Comparison of ENCODE assay signal across 8 cellular contexts in the genomic region with DNA sequence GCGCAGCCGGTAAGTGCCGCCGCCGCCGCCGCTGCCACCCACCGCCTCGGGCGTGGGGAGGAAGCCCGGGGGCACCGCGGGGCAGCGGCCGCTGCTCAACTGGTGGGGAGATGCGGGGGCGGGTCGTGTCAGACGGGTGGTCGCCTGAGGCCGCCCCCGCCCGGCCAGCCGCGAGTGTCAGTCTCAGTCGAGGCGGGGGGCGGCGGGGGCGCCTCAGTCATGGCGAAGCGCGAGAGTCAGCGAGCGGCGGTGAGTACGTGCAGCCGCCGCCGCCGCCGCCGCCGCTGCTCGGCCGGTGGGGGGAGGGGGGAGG.
A peak's percentile ranks its signal among the peaks of the same experiment; 100 is the strongest.
DNase-seq lines count a peak whose midpoint lies in the region; ATAC-seq and TF ChIP-seq lines count a peak whose summit lies in the region.

No MANE protein-coding gene starts in this region.

- peak overlapping the region; percentile 89 for H3K4me2 ChIP-seq in skeletal muscle satellite cell (ENCODE audit: low read length)

- peak in 1 of 2 donors; percentile 0 for ATAC-seq in activated T-cell treated with anti-CD3 and anti-CD28 coated beads, Interleukin-2, amount 50 U/mL, for 72 hours (replicated peaks in 1 of 2)

- H3K9me3 ChIP-seq in esophagus muscularis mucosa = no peaks in the 10 kb centered on the region
- H3K9me3 ChIP-seq in skeletal muscle satellite cell (replicated peaks; ENCODE audit: low read length) = no peaks in the 10 kb centered on the region

- intact Hi-C loops in esophagus muscularis mucosa (cut with DNase I) (loop anchor here (2.0 to 5.0 kb wide), 3 partner anchors 32 to 76 kb away; a partner anchor contains a TSS), head of caudate nucleus (cut with DNase I) (loop anchor here (2.0 to 5.0 kb wide), 3 partner anchors 39 to 76 kb away; a partner anchor contains a TSS)

- H3K27ac Mint-ChIP-seq in activated T-cell treated with anti-CD3 and anti-CD28 coated beads, Interleukin-2, amount 50 U/mL, for 72 hours = no peak overlapping the region

- H3K36me3 ChIP-seq in esophagus muscularis mucosa = no peaks in the 10 kb centered on the region
- H3K36me3 ChIP-seq in skeletal muscle satellite cell (ENCODE audit: insufficient read depth, low read length) = no peaks in the 10 kb centered on the region

- peaks cover 22 to 50% (median 44%) of the 10 kb centered on the region in 4 donors for H3K4me1 ChIP-seq in esophagus muscularis mucosa
- H3K4me1 ChIP-seq in skeletal muscle satellite cell (ENCODE audit: control insufficient read depth, insufficient read depth, low read length) = peaks cover 10% of the 10 kb centered on the region

- H3K27me3 ChIP-seq in esophagus muscularis mucosa (no peaks in the 10 kb centered on the region), skeletal muscle satellite cell (ENCODE audit: control insufficient read depth, insufficient read depth, low read length) (no peaks in the 10 kb centered on the region)

- TF ChIP-seq EP300 in esophagus muscularis mucosa (IDR thresholded peaks at IDR 0.05) = no peak

- H3K4me3 ChIP-seq in LNCaP clone FGC (ENCODE audit: low read depth, low read length) = peak overlapping the region; percentile 52
- H3K4me3 ChIP-seq in esophagus muscularis mucosa = peak overlapping the region; percentile 83 to 91 (median 90)
- peak overlapping the region; percentile 89 for H3K4me3 ChIP-seq in skeletal muscle satellite cell (ENCODE audit: low read length)

- H3K9me3 Mint-ChIP-seq in activated T-cell treated with anti-CD3 and anti-CD28 coated beads, Interleukin-2, amount 50 U/mL, for 72 hours = no peaks in the 10 kb centered on the region

- peak overlapping the region; percentile 83 for H3K9ac ChIP-seq in skeletal muscle satellite cell (ENCODE audit: low read depth, low read length)

- TF ChIP-seq POLR2A in esophagus muscularis mucosa (IDR thresholded peaks at IDR 0.05; ENCODE audit: low read depth) = no peak

- H3K4me1 Mint-ChIP-seq in activated T-cell treated with anti-CD3 and anti-CD28 coated beads, Interleukin-2, amount 50 U/mL, for 72 hours (ENCODE audit: low read depth) = peaks cover 17% of the 10 kb centered on the region

- DNase-seq in activated T-cell treated with anti-CD3 and anti-CD28 coated beads, Interleukin-2, amount 50 U/mL, for 72 hours = no peak
- DNase-seq in activated T-cell treated with anti-CD3 and anti-CD28 coated beads, Interleukin-2, amount 50 U/mL, for 1 hour = no peak
- DNase-seq in LNCaP clone FGC (ENCODE audit: low read depth) (no peak), esophagus muscularis mucosa (ENCODE audit: extremely low spot score) (no peak), DMS 273 treated with DMSO at 0.1 percent for 48 hours (lab: John Stamatoyannopoulos, UW) (no peak), pons (ENCODE audit: low spot score) (no peak), head of caudate nucleus (no peak)

- H3K4me3 Mint-ChIP-seq in activated T-cell treated with anti-CD3 and anti-CD28 coated beads, Interleukin-2, amount 50 U/mL, for 72 hours = peak overlapping the region; percentile 75 to 78

- WGBS in esophagus muscularis mucosa = 0% methylated on average over 9 of the region's 46 CpGs

- no peak for TF ChIP-seq CTCF in LNCaP clone FGC (IDR thresholded peaks at IDR 0.05; ENCODE audit: control insufficient read depth, extremely low read depth, insufficient read depth)
- no peak for TF ChIP-seq CTCF in esophagus muscularis mucosa (IDR thresholded peaks at IDR 0.05)

- H3K27ac ChIP-seq in esophagus muscularis mucosa (replicated peaks in 1 of 4) = peak overlapping the region; percentile 93 to 97 (median 96)

- H3K27me3 Mint-ChIP-seq in activated T-cell treated with anti-CD3 and anti-CD28 coated beads, Interleukin-2, amount 50 U/mL, for 72 hours (ENCODE audit: low read depth) = no peaks in the 10 kb centered on the region

- no peaks in the 10 kb centered on the region for H3K36me3 Mint-ChIP-seq in activated T-cell treated with anti-CD3 and anti-CD28 coated beads, Interleukin-2, amount 50 U/mL, for 72 hours (ENCODE audit: insufficient read depth in 2 of 2)
